ENCODE assay signal across 1 cellular context in the genomic region with DNA sequence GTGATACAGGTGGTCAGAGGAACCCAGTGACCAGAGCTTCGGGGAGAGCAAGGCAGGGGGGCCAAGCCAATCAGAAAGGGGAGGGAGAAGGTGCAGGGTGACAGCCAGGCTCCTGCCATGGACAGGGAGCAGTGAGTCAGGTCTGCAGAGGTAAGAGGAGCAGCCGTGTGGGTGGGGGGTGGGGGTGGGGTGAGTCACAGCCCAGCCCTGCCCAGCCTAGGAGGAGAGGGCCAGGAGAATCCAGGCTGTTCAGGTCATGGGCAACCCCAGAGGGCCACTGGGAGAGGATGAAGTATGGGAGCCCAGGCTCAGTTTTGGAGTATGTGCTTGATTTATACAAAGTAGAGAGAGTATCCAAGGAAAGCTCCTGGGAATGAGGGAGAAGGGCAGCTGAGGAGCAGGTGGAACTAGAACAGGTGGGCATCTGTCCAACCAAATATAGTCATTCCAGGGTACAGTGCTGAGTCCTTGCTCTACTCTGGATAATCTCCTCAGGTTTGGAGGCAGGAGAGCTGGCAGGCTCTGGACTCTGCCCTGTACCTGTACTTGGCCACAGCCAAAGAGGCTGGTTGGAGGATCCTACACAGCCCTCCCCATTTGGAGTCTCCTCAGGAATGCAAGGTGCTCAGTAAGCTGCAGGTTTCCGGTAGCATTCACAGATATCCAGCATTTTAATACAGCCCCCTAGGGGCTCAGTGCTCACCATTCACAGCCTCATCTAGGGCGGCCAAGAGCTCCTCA.
TF ChIP-seq lines count a peak whose summit lies in the region.

No MANE protein-coding gene starts in this region.

TF ChIP-seq in endothelial cell of umbilical vein, 7 proteins besides CTCF, POLR2A, EP300 and RAD21:
- no peak for TF ChIP-seq POLR2AphosphoS5 (IDR thresholded peaks at IDR 0.05; ENCODE audit: insufficient read depth, low read depth, low read length)
- TF ChIP-seq FOS (IDR thresholded peaks at IDR 0.05; ENCODE audit: borderline replicate concordance, insufficient read depth, low read length) = peak; percentile 24
- TF ChIP-seq MAX (IDR thresholded peaks at IDR 0.05; ENCODE audit: insufficient read depth, insufficient read length) = no peak
- TF ChIP-seq EZH2 (IDR thresholded peaks at IDR 0.05; ENCODE audit: borderline replicate concordance, low read depth, low read length, severe bottlenecking) = no peak
